9 cellular contexts compared by ENCODE assay signal in genomic region chr2:11748018-11748860, GRCh38. TPM values are rescaled to one million over a fixed set of nuclear protein-coding genes. Genes with fewer than 3 reads are reported as not detected.
DNase-seq lines count a peak whose midpoint lies in the region; ATAC-seq and TF ChIP-seq lines count a peak whose summit lies in the region.
"Had no signal": no experiment of that assay in that cellular context is flagged by ENCODE, and none has a peak within 500 bp of the region (broad histone marks: within the 10 kb centered on the region; RNA-seq: fewer than 3 reads in every experiment).

No MANE protein-coding gene starts in this region.

- no peaks in the 10 kb centered on the region for H3K9me3 ChIP-seq in gastroesophageal sphincter

- peak overlapping the region in 1 of 2 donors; percentile 86 for H3K4me3 ChIP-seq in gastroesophageal sphincter

- H3K36me3 ChIP-seq in gastroesophageal sphincter: no peaks in the 10 kb centered on the region

- H3K27ac Mint-ChIP-seq in activated B cell treated with CpG ODN at 0.5 μM for 24 hours: peak overlapping the region; percentile 80
- H3K27ac Mint-ChIP-seq in stimulated activated effector memory CD8-positive, alpha-beta T cell treated with anti-CD3 and anti-CD28 coated beads, Interleukin-12 subunit alpha, Interleukin-12 subunit beta, amount 100 ng/mL, for 72 hours: peak overlapping the region; percentile 93

- H3K27me3 Mint-ChIP-seq in activated B cell treated with CpG ODN at 0.5 μM for 24 hours: no peaks in the 10 kb centered on the region

- WGBS in gastroesophageal sphincter (ENCODE audit: low coverage in 1 of 2), 2 donors: 70% methylated on average over 9 to 13 of the region's 19 CpGs

- CTCF ChIA-PET in activated B cell treated with CpG ODN at 0.5 μM for 24 hours (lab: Charles Lee): interaction anchor here (1.6 to 6.9 kb wide), 2 partner anchors 30 to 31 kb away, joined by 4 to 54 read pairs; no protein-coding TSS in a partner anchor

- peak overlapping the region in 3 of 4 donors; percentile 95 to 96 (median 95) for H3K27ac ChIP-seq in gastroesophageal sphincter

- H3K36me3 Mint-ChIP-seq in activated B cell treated with CpG ODN at 0.5 μM for 24 hours (ENCODE audit: low read depth): peaks cover 6% of the 10 kb centered on the region
- H3K36me3 Mint-ChIP-seq in stimulated activated effector memory CD8-positive, alpha-beta T cell treated with anti-CD3 and anti-CD28 coated beads, Interleukin-12 subunit alpha, Interleukin-12 subunit beta, amount 100 ng/mL, for 72 hours: peaks cover 14% of the 10 kb centered on the region

- H3K9me3 Mint-ChIP-seq in activated B cell treated with CpG ODN at 0.5 μM for 24 hours: no peaks in the 10 kb centered on the region
- no peaks in the 10 kb centered on the region for H3K9me3 Mint-ChIP-seq in stimulated activated effector memory CD8-positive, alpha-beta T cell treated with anti-CD3 and anti-CD28 coated beads, Interleukin-12 subunit alpha, Interleukin-12 subunit beta, amount 100 ng/mL, for 72 hours

- TF ChIP-seq CTCF in activated B cell treated with CpG ODN at 0.5 μM for 24 hours (IDR thresholded peaks at IDR 0.05) (no peak), gastroesophageal sphincter (IDR thresholded peaks at IDR 0.05) (no peak)

- TF ChIP-seq EP300 in gastroesophageal sphincter (IDR thresholded peaks at IDR 0.05): no peak

- no peak for TF ChIP-seq POLR2A in gastroesophageal sphincter (IDR thresholded peaks at IDR 0.05)

- DNase-seq in DMS79 treated with DMSO at 0.1 percent for 48 hours (lab: John Stamatoyannopoulos, UW): peak; percentile 29
- no peak for DNase-seq in DMS79 (lab: John Stamatoyannopoulos, UW)
- DNase-seq in activated B cell treated with CpG ODN at 0.5 μM for 24 hours: no peak
- no peak for DNase-seq in stimulated activated effector memory CD8-positive, alpha-beta T cell treated with anti-CD3 and anti-CD28 coated beads, Interleukin-12 subunit alpha, Interleukin-12 subunit beta, amount 100 ng/mL, for 72 hours (ENCODE audit: low spot score in 2 of 2)
- DNase-seq in NCI-H345 (lab: John Stamatoyannopoulos, UW): no peak
- DNase-seq: 8988T had no signal

- H3K4me1 ChIP-seq in gastroesophageal sphincter: peaks cover 0 to 84% (median 28%) of the 10 kb centered on the region in 3 donors

- intact Hi-C loops in activated B cell treated with CpG ODN at 0.5 μM for 24 hours (cut with micrococcal nuclease): loop anchor here (2.0 to 10.0 kb wide), 3 partner anchors 403 to 1337 kb away; partner anchors contain the start of gene ROCK2

- no peak for ATAC-seq in activated B cell treated with CpG ODN at 0.5 μM for 24 hours (ENCODE audit: low read depth)
- no peak for ATAC-seq in gastroesophageal sphincter
- ATAC-seq in stimulated activated effector memory CD8-positive, alpha-beta T cell treated with anti-CD3 and anti-CD28 coated beads, Interleukin-12 subunit alpha, Interleukin-12 subunit beta, amount 100 ng/mL, for 72 hours: no peak
- ATAC-seq in GM18907 (IDR thresholded peaks at IDR 0.05; ENCODE audit: unreplicated experiment): no peak
- no peak for ATAC-seq in activated CD4-positive, CD25-positive, alpha-beta regulatory T cell treated with anti-CD3 and anti-CD28 coated beads, Interleukin-2, amount 50 U/mL, for 24 hours

- peak overlapping the region; percentile 89 for H3K4me3 Mint-ChIP-seq in activated B cell treated with CpG ODN at 0.5 μM for 24 hours
- peak overlapping the region; percentile 93 for H3K4me3 Mint-ChIP-seq in stimulated activated effector memory CD8-positive, alpha-beta T cell treated with anti-CD3 and anti-CD28 coated beads, Interleukin-12 subunit alpha, Interleukin-12 subunit beta, amount 100 ng/mL, for 72 hours

- H3K27me3 ChIP-seq in gastroesophageal sphincter: no peaks in the 10 kb centered on the region

- POLR2A ChIA-PET in activated B cell treated with CpG ODN at 0.5 μM for 24 hours (lab: Charles Lee): no interaction called here

- H3K4me1 Mint-ChIP-seq in activated B cell treated with CpG ODN at 0.5 μM for 24 hours: peaks cover 85% of the 10 kb centered on the region
- peaks cover 86% of the 10 kb centered on the region for H3K4me1 Mint-ChIP-seq in stimulated activated effector memory CD8-positive, alpha-beta T cell treated with anti-CD3 and anti-CD28 coated beads, Interleukin-12 subunit alpha, Interleukin-12 subunit beta, amount 100 ng/mL, for 72 hours

RNA-seq across cellular contexts. Expression of gene LPIN1, which starts 1.8 kb away (rescaled TPM):
- total RNA-seq in activated B cell treated with CpG ODN at 0.5 μM for 24 hours (59.1 and 74.3 TPM in 2 replicates), gastroesophageal sphincter (10 to 100 TPM; 47.3 to 70.1 (median 50.0) TPM)
